1 cellular context compared by ENCODE assay signal in genomic region chr22:25110846-25111578, GRCh38.
TF ChIP-seq lines count a peak whose summit lies in the region.

No MANE protein-coding gene starts in this region.

TF ChIP-seq in HepG2, 621 proteins besides CTCF, POLR2A, EP300 and RAD21 (continued from another document and continues in another):
- TF ChIP-seq, protein P1, sequence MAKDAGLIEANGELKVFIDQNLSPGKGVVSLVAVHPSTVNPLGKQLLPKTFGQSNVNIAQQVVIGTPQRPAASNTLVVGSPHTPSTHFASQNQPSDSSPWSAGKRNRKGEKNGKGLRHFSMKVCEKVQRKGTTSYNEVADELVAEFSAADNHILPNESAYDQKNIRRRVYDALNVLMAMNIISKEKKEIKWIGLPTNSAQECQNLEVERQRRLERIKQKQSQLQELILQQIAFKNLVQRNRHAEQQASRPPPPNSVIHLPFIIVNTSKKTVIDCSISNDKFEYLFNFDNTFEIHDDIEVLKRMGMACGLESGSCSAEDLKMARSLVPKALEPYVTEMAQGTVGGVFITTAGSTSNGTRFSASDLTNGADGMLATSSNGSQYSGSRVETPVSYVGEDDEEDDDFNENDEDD (CRISPR knock-in tag; IDR thresholded peaks at IDR 0.05; ENCODE audit: borderline replicate concordance) = no peak; the same call in 1 of the 2 replicates
- TF ChIP-seq SIN3A (IDR thresholded peaks at IDR 0.05; ENCODE audit: borderline replicate concordance, low read depth, low read length) (peak; percentile 67), BCL6 (CRISPR knock-in tag; IDR thresholded peaks at IDR 0.05) (peak; percentile 52; the same call in 1 of the 2 replicates), PHF21A (CRISPR knock-in tag; IDR thresholded peaks at IDR 0.05) (no peak), REST (IDR thresholded peaks at IDR 0.05; ENCODE audit: borderline replicate concordance in 1 of 2, low read depth in 1 of 2, low read length in 2 of 2) (no peak), ZNF616 (CRISPR knock-in tag; IDR thresholded peaks at IDR 0.05; ENCODE audit: low read depth) (no peak), ZNF713 (CRISPR knock-in tag; IDR thresholded peaks at IDR 0.05) (no peak), RBM39 (IDR thresholded peaks at IDR 0.05; ENCODE audit: low read depth, low read length, poor library complexity, severe bottlenecking) (peak; percentile 36), SATB2 (CRISPR knock-in tag; IDR thresholded peaks at IDR 0.05) (no peak), SCMH1 (CRISPR knock-in tag; IDR thresholded peaks at IDR 0.05; ENCODE audit: borderline replicate concordance) (no peak), ZNF20 (CRISPR knock-in tag; IDR thresholded peaks at IDR 0.05) (no peak), ZNF138 (CRISPR knock-in tag; IDR thresholded peaks at IDR 0.05; ENCODE audit: low read depth) (0 out of 2 replicates have a peak, but pooled peaks have one; percentile 75), ZNF34 (CRISPR knock-in tag; IDR thresholded peaks at IDR 0.05; ENCODE audit: borderline replicate concordance) (no peak), CHD2 (IDR thresholded peaks at IDR 0.05; ENCODE audit: low read depth, low read length) (no peak), THRA (CRISPR knock-in tag; IDR thresholded peaks at IDR 0.05; ENCODE audit: borderline replicate concordance) (no peak), ZBTB43 (CRISPR knock-in tag; conservative IDR thresholded peaks at IDR 0.05) (no peak), ZNF839 (CRISPR knock-in tag; IDR thresholded peaks at IDR 0.05; ENCODE audit: borderline replicate concordance) (no peak), ZFP41 (CRISPR knock-in tag; IDR thresholded peaks at IDR 0.05; ENCODE audit: borderline replicate concordance) (no peak), ZNF761 (CRISPR knock-in tag; conservative IDR thresholded peaks at IDR 0.05) (no peak), ZNF605 (CRISPR knock-in tag; IDR thresholded peaks at IDR 0.05) (peak; percentile 34), PITX1 (CRISPR knock-in tag; IDR thresholded peaks at IDR 0.05) (no peak), ZNF260 (CRISPR knock-in tag; IDR thresholded peaks at IDR 0.05; ENCODE audit: borderline replicate concordance, low read depth) (no peak), HOXA3 (CRISPR knock-in tag; IDR thresholded peaks at IDR 0.05) (0 out of 2 replicates have a peak, but pooled peaks have one; percentile 35), JUND (CRISPR knock-in tag; IDR thresholded peaks at IDR 0.05) (no peak), ARNT2 (CRISPR knock-in tag; IDR thresholded peaks at IDR 0.05; ENCODE audit: low read depth) (peak; percentile 41; the same call in 1 of the 2 replicates), TEAD2 (CRISPR knock-in tag; IDR thresholded peaks at IDR 0.05) (no peak), ZNF644 (CRISPR knock-in tag; IDR thresholded peaks at IDR 0.05; ENCODE audit: low read depth) (no peak), ZMAT3 (CRISPR knock-in tag; conservative IDR thresholded peaks at IDR 0.05) (0 out of 2 replicates have a peak, but pooled peaks have one; percentile 24), ZIK1 (CRISPR knock-in tag; IDR thresholded peaks at IDR 0.05; ENCODE audit: borderline replicate concordance, low read depth) (no peak), ADNP (CRISPR knock-in tag; IDR thresholded peaks at IDR 0.05) (no peak), TP53 (CRISPR knock-in tag; conservative IDR thresholded peaks at IDR 0.05) (no peak), PTBP1 (IDR thresholded peaks at IDR 0.05; ENCODE audit: low read depth, low read length, poor library complexity, severe bottlenecking) (no peak), ZBTB38 (CRISPR knock-in tag; IDR thresholded peaks at IDR 0.05) (no peak), ATF7-NPFF (CRISPR knock-in tag; IDR thresholded peaks at IDR 0.05; ENCODE audit: low read depth) (no peak), ZNF619 (CRISPR knock-in tag; IDR thresholded peaks at IDR 0.05) (no peak), RBFOX2 (IDR thresholded peaks at IDR 0.05; ENCODE audit: low read depth, low read length) (peak; percentile 83), HNRNPK (IDR thresholded peaks at IDR 0.05; ENCODE audit: low read depth, low read length, poor library complexity, severe bottlenecking) (peak; percentile 75), RFX5 (IDR thresholded peaks at IDR 0.05; ENCODE audit: low read depth, low read length) (peak; percentile 83), KLF13 (CRISPR knock-in tag; IDR thresholded peaks at IDR 0.05) (no peak), U2AF1 (optimal IDR thresholded peaks at IDR 0.05; ENCODE audit: low read depth, low read length) (peak; percentile 61), ZNF660 (CRISPR knock-in tag; IDR thresholded peaks at IDR 0.05; ENCODE audit: borderline replicate concordance, low read depth) (no peak), MZF1 (CRISPR knock-in tag; IDR thresholded peaks at IDR 0.05; ENCODE audit: borderline replicate concordance) (no peak), ZNF503 (CRISPR knock-in tag; IDR thresholded peaks at IDR 0.05) (no peak), ZNF547 (CRISPR knock-in tag; IDR thresholded peaks at IDR 0.05) (peak; percentile 72; the same call in 1 of the 2 replicates), SP2 (CRISPR knock-in tag; IDR thresholded peaks at IDR 0.05) (no peak), ZMYM4 (CRISPR knock-in tag; IDR thresholded peaks at IDR 0.05) (no peak), ZEB1 (IDR thresholded peaks at IDR 0.05; ENCODE audit: insufficient replicate concordance, low read depth) (no peak), ARID2 (CRISPR knock-in tag; IDR thresholded peaks at IDR 0.05; ENCODE audit: borderline replicate concordance) (no peak), ATF5 (CRISPR knock-in tag; IDR thresholded peaks at IDR 0.05; ENCODE audit: low read depth) (no peak), ZNF841 (CRISPR knock-in tag; IDR thresholded peaks at IDR 0.05; ENCODE audit: borderline replicate concordance) (no peak)
- TF ChIP-seq, protein P2, sequence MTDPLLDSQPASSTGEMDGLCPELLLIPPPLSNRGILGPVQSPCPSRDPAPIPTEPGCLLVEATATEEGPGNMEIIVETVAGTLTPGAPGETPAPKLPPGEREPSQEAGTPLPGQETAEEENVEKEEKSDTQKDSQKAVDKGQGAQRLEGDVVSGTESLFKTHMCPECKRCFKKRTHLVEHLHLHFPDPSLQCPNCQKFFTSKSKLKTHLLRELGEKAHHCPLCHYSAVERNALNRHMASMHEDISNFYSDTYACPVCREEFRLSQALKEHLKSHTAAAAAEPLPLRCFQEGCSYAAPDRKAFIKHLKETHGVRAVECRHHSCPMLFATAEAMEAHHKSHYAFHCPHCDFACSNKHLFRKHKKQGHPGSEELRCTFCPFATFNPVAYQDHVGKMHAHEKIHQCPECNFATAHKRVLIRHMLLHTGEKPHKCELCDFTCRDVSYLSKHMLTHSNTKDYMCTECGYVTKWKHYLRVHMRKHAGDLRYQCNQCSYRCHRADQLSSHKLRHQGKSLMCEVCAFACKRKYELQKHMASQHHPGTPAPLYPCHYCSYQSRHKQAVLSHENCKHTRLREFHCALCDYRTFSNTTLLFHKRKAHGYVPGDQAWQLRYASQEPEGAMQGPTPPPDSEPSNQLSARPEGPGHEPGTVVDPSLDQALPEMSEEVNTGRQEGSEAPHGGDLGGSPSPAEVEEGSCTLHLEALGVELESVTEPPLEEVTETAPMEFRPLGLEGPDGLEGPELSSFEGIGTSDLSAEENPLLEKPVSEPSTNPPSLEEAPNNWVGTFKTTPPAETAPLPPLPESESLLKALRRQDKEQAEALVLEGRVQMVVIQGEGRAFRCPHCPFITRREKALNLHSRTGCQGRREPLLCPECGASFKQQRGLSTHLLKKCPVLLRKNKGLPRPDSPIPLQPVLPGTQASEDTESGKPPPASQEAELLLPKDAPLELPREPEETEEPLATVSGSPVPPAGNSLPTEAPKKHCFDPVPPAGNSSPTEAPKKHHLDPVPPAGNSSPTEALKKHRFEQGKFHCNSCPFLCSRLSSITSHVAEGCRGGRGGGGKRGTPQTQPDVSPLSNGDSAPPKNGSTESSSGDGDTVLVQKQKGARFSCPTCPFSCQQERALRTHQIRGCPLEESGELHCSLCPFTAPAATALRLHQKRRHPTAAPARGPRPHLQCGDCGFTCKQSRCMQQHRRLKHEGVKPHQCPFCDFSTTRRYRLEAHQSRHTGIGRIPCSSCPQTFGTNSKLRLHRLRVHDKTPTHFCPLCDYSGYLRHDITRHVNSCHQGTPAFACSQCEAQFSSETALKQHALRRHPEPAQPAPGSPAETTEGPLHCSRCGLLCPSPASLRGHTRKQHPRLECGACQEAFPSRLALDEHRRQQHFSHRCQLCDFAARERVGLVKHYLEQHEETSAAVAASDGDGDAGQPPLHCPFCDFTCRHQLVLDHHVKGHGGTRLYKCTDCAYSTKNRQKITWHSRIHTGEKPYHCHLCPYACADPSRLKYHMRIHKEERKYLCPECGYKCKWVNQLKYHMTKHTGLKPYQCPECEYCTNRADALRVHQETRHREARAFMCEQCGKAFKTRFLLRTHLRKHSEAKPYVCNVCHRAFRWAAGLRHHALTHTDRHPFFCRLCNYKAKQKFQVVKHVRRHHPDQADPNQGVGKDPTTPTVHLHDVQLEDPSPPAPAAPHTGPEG (CRISPR knock-in tag; IDR thresholded peaks at IDR 0.05) = peak; percentile 46; the same call in 1 of the 2 replicates
- TF ChIP-seq, protein P3, sequence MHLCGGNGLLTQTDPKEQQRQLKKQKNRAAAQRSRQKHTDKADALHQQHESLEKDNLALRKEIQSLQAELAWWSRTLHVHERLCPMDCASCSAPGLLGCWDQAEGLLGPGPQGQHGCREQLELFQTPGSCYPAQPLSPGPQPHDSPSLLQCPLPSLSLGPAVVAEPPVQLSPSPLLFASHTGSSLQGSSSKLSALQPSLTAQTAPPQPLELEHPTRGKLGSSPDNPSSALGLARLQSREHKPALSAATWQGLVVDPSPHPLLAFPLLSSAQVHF (CRISPR knock-in tag; IDR thresholded peaks at IDR 0.05) = no peak
- TF ChIP-seq, protein P4, sequence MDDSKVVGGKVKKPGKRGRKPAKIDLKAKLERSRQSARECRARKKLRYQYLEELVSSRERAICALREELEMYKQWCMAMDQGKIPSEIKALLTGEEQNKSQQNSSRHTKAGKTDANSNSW (CRISPR knock-in tag; IDR thresholded peaks at IDR 0.05; ENCODE audit: borderline replicate concordance) = peak; percentile 75; the same call in 1 of the 2 replicates
